ENCODE assay signal across 1 cellular context in the genomic region with DNA sequence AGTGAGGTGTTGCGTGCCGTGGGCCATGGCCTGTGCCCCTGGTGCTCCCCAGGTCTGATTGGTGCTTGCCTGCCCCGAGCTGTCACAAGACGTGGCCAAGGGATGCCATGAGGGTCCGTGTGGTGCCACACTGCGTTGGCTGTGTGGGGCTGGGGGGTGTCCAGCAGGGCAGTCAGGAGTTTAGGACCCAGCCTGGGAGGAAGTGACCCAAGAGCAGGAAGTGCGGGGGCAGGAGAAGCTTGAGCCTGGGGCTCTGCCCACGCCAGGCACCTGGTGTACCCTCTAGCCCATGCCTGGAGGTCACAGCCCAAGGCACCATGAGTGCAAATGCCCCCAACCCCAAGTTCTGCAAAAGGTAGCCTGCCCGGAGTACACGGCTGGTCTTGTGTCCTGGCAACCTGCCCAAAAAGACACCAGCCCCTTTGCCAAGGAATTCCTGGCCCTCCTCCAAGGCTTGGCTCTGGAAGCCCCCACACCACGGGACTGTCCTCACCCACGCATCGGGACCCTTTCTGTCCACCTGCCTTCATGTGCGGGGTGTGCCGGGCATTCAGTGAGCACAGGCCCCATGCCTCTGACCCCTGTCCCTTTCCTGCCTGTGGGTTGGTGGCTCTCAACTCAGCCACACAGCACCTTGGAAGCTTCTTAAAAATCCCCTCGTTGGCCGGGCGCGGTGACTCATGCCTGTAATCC.
TF ChIP-seq lines count a peak whose summit lies in the region.

No MANE protein-coding gene starts in this region.

TF ChIP-seq in H1, 55 proteins besides CTCF, POLR2A, EP300 and RAD21:
- TF ChIP-seq TAF1 (IDR thresholded peaks at IDR 0.05; ENCODE audit: low read depth, low read length) (no peak), ATF3 (IDR thresholded peaks at IDR 0.05; ENCODE audit: insufficient read depth, low read depth, low read length) (no peak), FOSL1 (IDR thresholded peaks at IDR 0.05; ENCODE audit: insufficient read depth, low read depth, low read length) (no peak)
